In the genomic region with DNA sequence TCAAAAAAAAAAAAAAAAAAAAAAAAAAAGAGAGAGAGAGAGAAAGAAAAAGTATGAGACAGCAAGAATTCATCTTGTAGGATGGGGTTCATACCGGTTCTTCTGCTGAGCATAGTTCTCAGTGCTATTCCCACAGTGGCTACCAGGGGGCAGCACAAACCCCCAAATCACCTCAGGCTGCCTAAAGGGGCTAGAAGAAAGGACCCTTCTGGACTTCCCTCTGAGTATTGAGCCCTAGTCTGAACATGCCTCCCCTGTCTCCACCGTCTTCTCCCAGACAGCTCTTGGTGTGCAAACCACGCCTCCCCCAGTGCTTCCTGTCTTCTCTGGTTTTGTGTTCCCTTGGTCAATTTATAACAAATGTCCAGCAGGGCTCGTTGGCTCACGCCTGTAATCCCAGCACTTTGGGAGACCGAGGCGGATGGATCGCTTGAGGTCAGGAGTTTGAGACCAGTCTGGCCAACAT, we compare ENCODE assay signal across 8 cellular contexts. TPM values are rescaled to one million over a fixed set of nuclear protein-coding genes. Genes with fewer than 3 reads are reported as not detected.
A peak's percentile ranks its signal among the peaks of the same experiment; 100 is the strongest.
DNase-seq lines count a peak whose midpoint lies in the region; ATAC-seq and TF ChIP-seq lines count a peak whose summit lies in the region.

No MANE protein-coding gene starts in this region.

- TF ChIP-seq CTCF in GM12874 (IDR thresholded peaks at IDR 0.05; ENCODE audit: insufficient read depth, low read depth, low read length) (peak; percentile 83), right atrium auricular region (IDR thresholded peaks at IDR 0.05) (peak; percentile 55 to 79), gastrocnemius medialis (IDR thresholded peaks at IDR 0.05 in 4 of 5, conservative IDR thresholded peaks at IDR 0.05 in 1 of 5) (peak; percentile 67 to 84 (median 80))

- H3K27me3 ChIP-seq in adipocyte (replicated peaks; ENCODE audit: control insufficient read depth, insufficient read depth, low read length) (no peaks in the 10 kb centered on the region), right atrium auricular region (no peaks in the 10 kb centered on the region), gastrocnemius medialis (peaks cover 0 to 4% (median 3%) of the 10 kb centered on the region in 3 donors)

- H3K4me1 Mint-ChIP-seq in T-cell: peaks cover 24 to 36% (median 31%) of the 10 kb centered on the region in 3 donors

- H3K4me1 ChIP-seq in adipocyte (ENCODE audit: control insufficient read depth, insufficient read depth, low read length) (peaks cover 22% of the 10 kb centered on the region), right atrium auricular region (peaks cover 0 to 32% of the 10 kb centered on the region in 2 donors), gastrocnemius medialis (peaks cover 12 to 15% of the 10 kb centered on the region in 2 donors)

- H3K36me3 ChIP-seq in adipocyte (ENCODE audit: control insufficient read depth, insufficient read depth, low read length, severe bottlenecking): no peaks in the 10 kb centered on the region
- H3K36me3 ChIP-seq in right atrium auricular region: no peaks in the 10 kb centered on the region
- no peaks in the 10 kb centered on the region for H3K36me3 ChIP-seq in gastrocnemius medialis

- intact Hi-C loops in gastrocnemius medialis (cut with DNase I; ENCODE audit: low total_unique reads): loop anchor here (2.0 kb wide), 1 partner anchor 141 kb away; no protein-coding TSS in a partner anchor

- POLR2A ChIA-PET in T-cell (lab: Charles Lee): interaction anchor here in 1 of 2 donors (0.7 kb wide), 1 partner anchor 56 kb away, joined by 4 read pairs; no protein-coding TSS in a partner anchor

- ATAC-seq in T-cell (replicated peaks in 1 of 4) (peak in 3 of 4 experiments; percentile 20 to 47 (median 39)), gastrocnemius medialis (peak; percentile 70 to 79), GM19035 (IDR thresholded peaks at IDR 0.05; ENCODE audit: unreplicated experiment) (no peak)

- H3K4me3 ChIP-seq in adipocyte (ENCODE audit: low read length): no peak overlapping the region
- H3K4me3 ChIP-seq in right atrium auricular region: no peak overlapping the region
- H3K4me3 ChIP-seq in gastrocnemius medialis: no peak overlapping the region

- CTCF ChIA-PET in T-cell (lab: Charles Lee): interaction anchor here (0.6 to 1.0 kb wide), 5 partner anchors 61 to 504 kb away, joined by 3 to 6 read pairs (median 4); no protein-coding TSS in a partner anchor

- H3K9me3 ChIP-seq in adipocyte (ENCODE audit: control insufficient read depth, low read length): no peaks in the 10 kb centered on the region
- H3K9me3 ChIP-seq in right atrium auricular region: no peaks in the 10 kb centered on the region
- H3K9me3 ChIP-seq in gastrocnemius medialis: no peaks in the 10 kb centered on the region

- no peaks in the 10 kb centered on the region for H3K9me3 Mint-ChIP-seq in T-cell

- H3K4me3 Mint-ChIP-seq in T-cell: no peak overlapping the region

- H3K9ac ChIP-seq in adipocyte (ENCODE audit: low read length): peak overlapping the region; percentile 19

- H3K27ac ChIP-seq in right atrium auricular region (no peak overlapping the region), gastrocnemius medialis (no peak overlapping the region)

- no peak overlapping the region for H3K27ac Mint-ChIP-seq in T-cell

- H3K27me3 Mint-ChIP-seq in T-cell: peaks cover 6 to 7% of the 10 kb centered on the region in 2 donors

- TF ChIP-seq POLR2A in gastrocnemius medialis (IDR thresholded peaks at IDR 0.05): no peak

- in situ Hi-C loops in gastrocnemius medialis (cut with MboI; ENCODE audit: low sequenced_read_pairs in 4 of 4): loop anchor here (5.0 to 25.0 kb wide), 4 partner anchors 142 to 433 kb away; a partner anchor contains a TSS

- no peaks in the 10 kb centered on the region for H3K36me3 Mint-ChIP-seq in T-cell

- peak; percentile 65 for DNase-seq in A172 (ENCODE audit: low spot score)
- DNase-seq in NCI-H1105 (lab: John Stamatoyannopoulos, UW): peak; percentile 28
- DNase-seq in T-cell: peak in 30 of 34 experiments; percentile 21 to 68 (median 48)
- peak; percentile 82 for DNase-seq in adipocyte (ENCODE audit: low read depth)
- peak; percentile 81 for DNase-seq in right atrium auricular region (ENCODE audit: low spot score)
- peak in 1 of 2 donors; percentile 55 for DNase-seq in gastrocnemius medialis

RNA-seq across cellular contexts. Expression of a gene that starts 31.3 kb away (rescaled TPM):
- total RNA-seq in A172 (2014; rRNA removed; shearing (Covaris generic)): 27.2 and 37.8 TPM in 2 replicates
- total RNA-seq in T-cell (10 to 100 TPM; 12.5 to 31.5 (median 23.9) TPM), right atrium auricular region (10 to 100 TPM; 14.5 to 29.4 TPM), gastrocnemius medialis (10 to 100 TPM; 25.3 to 51.8 (median 35.4) TPM)

RNA-seq across cellular contexts. Expression of a gene that starts 59.8 kb away (rescaled TPM):
- total RNA-seq in A172 (2014; rRNA removed; shearing (Covaris generic)): 46.2 and 47.6 TPM in 2 replicates
- total RNA-seq in T-cell (10 to 100 TPM; 43.8 to 54.5 (median 47.1) TPM), right atrium auricular region (10 to 100 TPM; 33.0 to 33.9 TPM), gastrocnemius medialis (1 to 10 TPM; 7.9 to 8.9 (median 8.1) TPM)
